ENCODE assay signal across 25 cellular contexts in the genomic region with DNA sequence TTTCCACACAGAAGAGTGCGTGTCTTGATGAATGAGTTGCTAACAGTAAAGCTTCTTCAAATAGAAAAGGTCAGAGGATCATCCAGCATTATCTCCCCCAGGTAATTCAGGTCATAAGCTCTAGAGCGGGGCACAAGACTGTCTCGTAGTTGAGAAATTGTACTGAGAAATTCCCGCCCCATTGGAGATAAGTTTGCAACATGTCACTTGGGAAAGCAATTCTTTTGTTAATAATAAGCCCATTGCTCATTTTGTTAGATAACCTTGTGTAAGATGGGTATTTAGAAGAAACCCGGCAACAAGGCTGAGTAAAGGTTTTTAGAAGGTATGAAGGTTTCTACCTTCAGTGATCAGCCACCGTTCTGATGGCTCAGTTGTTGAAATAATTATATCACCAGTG.
DNase-seq lines count a peak whose midpoint lies in the region; ATAC-seq, FAIRE-seq and TF ChIP-seq lines count a peak whose summit lies in the region.
"Had no signal": no experiment of that assay in that cellular context is flagged by ENCODE, and none has a peak within 500 bp of the region (broad histone marks: within the 10 kb centered on the region; RNA-seq: fewer than 3 reads in every experiment).

No MANE protein-coding gene starts in this region.

- H3K9ac ChIP-seq in liver (ENCODE audit: low read depth in 1 of 2, low read length in 2 of 2): no peak overlapping the region
- no peak overlapping the region for H3K9ac ChIP-seq in HepG2 (ENCODE audit: insufficient read depth, low read depth, low read length)
- H3K9ac ChIP-seq: BLaER1 had no signal

- H3K4me3 ChIP-seq in liver (ENCODE audit: low read depth in 1 of 3, low read length in 3 of 3): no peak overlapping the region
- H3K4me3 ChIP-seq in HepG2 (replicated peaks in 1 of 3; ENCODE audit: insufficient read depth in 1 of 3, low read depth in 2 of 3, low read length in 3 of 3): no peak overlapping the region
- H3K4me3 ChIP-seq: BLaER1, HAP-1 had no signal

- TF ChIP-seq RAD21 in liver (IDR thresholded peaks at IDR 0.05) (no peak), HepG2 (CRISPR knock-in tag; IDR thresholded peaks at IDR 0.05) (no peak)

- no peak for FAIRE-seq in HepG2 (lab: Jason Lieb, UNC)
- FAIRE-seq: A204.1, GM12891, GM18507, H54 had no signal

- no peak for TF ChIP-seq EP300 in HepG2 (IDR thresholded peaks at IDR 0.05; ENCODE audit: low read depth in 2 of 2, low read length in 2 of 2)
- TF ChIP-seq EP300 in HepG2 (CRISPR knock-in tag; IDR thresholded peaks at IDR 0.05; ENCODE audit: borderline replicate concordance): no peak

- H3K9me3 Mint-ChIP-seq in nephron: no peaks in the 10 kb centered on the region
- H3K9me3 Mint-ChIP-seq in type B pancreatic cell: peaks cover 4% of the 10 kb centered on the region
- H3K9me3 Mint-ChIP-seq: CD4-positive, alpha-beta T cell; CD8-positive, alpha-beta memory T cell; HFFc6 had no signal

- H3K4me1 Mint-ChIP-seq in nephron (peaks cover 43% of the 10 kb centered on the region), type B pancreatic cell (ENCODE audit: unreplicated experiment) (peaks cover 8% of the 10 kb centered on the region)
- H3K4me1 Mint-ChIP-seq: B cell; CD8-positive, alpha-beta memory T cell had no signal

- peaks cover 0 to 1% (median 0%) of the 10 kb centered on the region in 4 donors for H3K36me3 ChIP-seq in liver (ENCODE audit: control insufficient read depth in 4 of 4, insufficient read depth in 3 of 4, low read depth in 1 of 4, low read length in 3 of 4)
- H3K36me3 ChIP-seq in HepG2 (replicated peaks in 1 of 2; ENCODE audit: control insufficient read depth in 1 of 2, insufficient read depth in 2 of 2, low read length in 2 of 2): no peaks in the 10 kb centered on the region
- H3K36me3 ChIP-seq: HAP-1 had no signal

- H3K27ac ChIP-seq in liver (ENCODE audit: low read depth in 1 of 2, low read length in 2 of 2): peak overlapping the region; percentile 37 to 43
- no peak overlapping the region for H3K27ac ChIP-seq in HepG2 (ENCODE audit: extremely low read length, insufficient read depth, low read length)
- H3K27ac ChIP-seq: 22Rv1, BLaER1, C4-2B had no signal

- intact Hi-C loops in HepG2 (cut with micrococcal nuclease; ENCODE audit: unreplicated experiment): no loop called here

- no peak overlapping the region for H2AFZ ChIP-seq in HepG2 (ENCODE audit: low read length)

- no peak for TF ChIP-seq POLR2A in HepG2 (IDR thresholded peaks at IDR 0.05; ENCODE audit: insufficient read depth in 1 of 2, low read depth in 2 of 2, low read length in 2 of 2)

- H3K27ac Mint-ChIP-seq in nephron: peak overlapping the region in 2 of 3 experiments; percentile 44 to 65
- H3K27ac Mint-ChIP-seq in type B pancreatic cell: peak overlapping the region; percentile 40
- H3K27ac Mint-ChIP-seq: B cell; CD4-positive, alpha-beta T cell; CD8-positive, alpha-beta memory T cell; HFFc6 had no signal

- H3K9me3 ChIP-seq in liver (ENCODE audit: control insufficient read depth in 4 of 4, low read length in 3 of 4) (no peaks in the 10 kb centered on the region), HepG2 (ENCODE audit: low read length) (no peaks in the 10 kb centered on the region)
- H3K9me3 ChIP-seq: BLaER1, HAP-1 had no signal

- H4K20me1 ChIP-seq in HepG2 (ENCODE audit: insufficient read depth, low read length): no peaks in the 10 kb centered on the region

- CTCF ChIA-PET in HepG2 (lab: Yijun Ruan, JAX; ENCODE audit: low intra/inter-chr PET ratio, low total read pairs): no interaction called here

- no peak overlapping the region for H3K4me3 Mint-ChIP-seq in nephron
- H3K4me3 Mint-ChIP-seq in type B pancreatic cell: no peak overlapping the region
- H3K4me3 Mint-ChIP-seq: B cell; CD4-positive, alpha-beta T cell; CD8-positive, alpha-beta memory T cell; HFFc6 had no signal

- H3K4me1 ChIP-seq in liver (ENCODE audit: control insufficient read depth in 4 of 4, insufficient read depth in 4 of 4, low read length in 3 of 4) (peaks cover 7 to 61% (median 41%) of the 10 kb centered on the region in 4 donors), HepG2 (ENCODE audit: insufficient read depth, low read length) (peaks cover 38% of the 10 kb centered on the region)
- H3K4me1 ChIP-seq: BLaER1, HAP-1 had no signal

- TF ChIP-seq CTCF in liver (IDR thresholded peaks at IDR 0.05; ENCODE audit: low read depth, low read length, missing input control) (no peak), HepG2 (CRISPR knock-in tag; IDR thresholded peaks at IDR 0.05) (no peak), nephron (IDR thresholded peaks at IDR 0.05; ENCODE audit: unreplicated experiment in 3 of 3) (no peak), type B pancreatic cell (conservative IDR thresholded peaks at IDR 0.05) (no peak)

- H3K4me2 ChIP-seq in HepG2 (ENCODE audit: low read depth, low read length): no peak overlapping the region
- H3K4me2 ChIP-seq: BLaER1 had no signal

- no peak for DNase-seq in HepG2 (ENCODE audit: low spot score)
- DNase-seq in kidney tubule cell (ENCODE audit: low spot score): peak; percentile 51
- DNase-seq in type B pancreatic cell (ENCODE audit: extremely low spot score, unreplicated experiment): no peak
- DNase-seq in NCI-H82 treated with DMSO at 0.1 percent for 48 hours (lab: John Stamatoyannopoulos, UW; ENCODE audit: unreplicated experiment): no peak
- no peak for DNase-seq in activated CD4-positive, alpha-beta T cell treated with anti-CD3 and anti-CD28 coated beads, Interleukin-2, amount 50 U/mL, for 1 hour
- DNase-seq in NCI-H526 (lab: John Stamatoyannopoulos, UW): no peak
- DNase-seq: Calu3; CD4-positive, alpha-beta T cell; CD8-positive, alpha-beta memory T cell; DMS53; DMS79 treated with DMSO at 0.1 percent for 48 hours; GF-D8; GOT3; HFFc6 had no signal

- no peaks in the 10 kb centered on the region for H3K79me2 ChIP-seq in HepG2 (ENCODE audit: insufficient read depth, low read length)

- H3K36me3 Mint-ChIP-seq in nephron (ENCODE audit: low read depth): peaks cover 10% of the 10 kb centered on the region
- peaks cover 21% of the 10 kb centered on the region for H3K36me3 Mint-ChIP-seq in type B pancreatic cell

- H3K27me3 ChIP-seq in liver (ENCODE audit: control insufficient read depth in 4 of 4, insufficient read depth in 4 of 4, low read length in 3 of 4) (no peaks in the 10 kb centered on the region), HepG2 (ENCODE audit: control insufficient read depth in 1 of 2, insufficient read depth in 2 of 2, low read length in 2 of 2) (no peaks in the 10 kb centered on the region)
- H3K27me3 ChIP-seq: BLaER1 had no signal

- no peak for ATAC-seq in HepG2

- H3K27me3 Mint-ChIP-seq in nephron (ENCODE audit: low read depth) (no peaks in the 10 kb centered on the region), type B pancreatic cell (no peaks in the 10 kb centered on the region)
- H3K27me3 Mint-ChIP-seq: B cell; CD4-positive, alpha-beta T cell; CD8-positive, alpha-beta memory T cell had no signal

- in situ Hi-C loops in HepG2 (cut with HindIII; ENCODE audit: extremely low pct_ligation_motif_present, low pct_unique_long_range_greater_than_20kb): no loop called here

- POLR2A ChIA-PET in HepG2 (lab: Yijun Ruan, JAX): no interaction called here

- WGBS in liver: 43% methylated on average over 6 of the region's 6 CpGs
- 73% methylated on average over 6 of the region's 6 CpGs for WGBS in HepG2 (ENCODE audit: low lambda C conversion rate)

- BruUV-seq in HepG2 (replicated peaks; lab: Mats Ljungman, UMichigan): no TSS peak

TF ChIP-seq in liver, 16 proteins besides CTCF, POLR2A, EP300 and RAD21 (continues in another document):
- TF ChIP-seq HNF4G (IDR thresholded peaks at IDR 0.05) (no peak), GABPA (IDR thresholded peaks at IDR 0.05 in 1 of 2, conservative IDR thresholded peaks at IDR 0.05 in 1 of 2) (no peak)

TF ChIP-seq in HepG2, 621 proteins besides CTCF, POLR2A, EP300 and RAD21 (continues in another document):
- TF ChIP-seq, protein P1, sequence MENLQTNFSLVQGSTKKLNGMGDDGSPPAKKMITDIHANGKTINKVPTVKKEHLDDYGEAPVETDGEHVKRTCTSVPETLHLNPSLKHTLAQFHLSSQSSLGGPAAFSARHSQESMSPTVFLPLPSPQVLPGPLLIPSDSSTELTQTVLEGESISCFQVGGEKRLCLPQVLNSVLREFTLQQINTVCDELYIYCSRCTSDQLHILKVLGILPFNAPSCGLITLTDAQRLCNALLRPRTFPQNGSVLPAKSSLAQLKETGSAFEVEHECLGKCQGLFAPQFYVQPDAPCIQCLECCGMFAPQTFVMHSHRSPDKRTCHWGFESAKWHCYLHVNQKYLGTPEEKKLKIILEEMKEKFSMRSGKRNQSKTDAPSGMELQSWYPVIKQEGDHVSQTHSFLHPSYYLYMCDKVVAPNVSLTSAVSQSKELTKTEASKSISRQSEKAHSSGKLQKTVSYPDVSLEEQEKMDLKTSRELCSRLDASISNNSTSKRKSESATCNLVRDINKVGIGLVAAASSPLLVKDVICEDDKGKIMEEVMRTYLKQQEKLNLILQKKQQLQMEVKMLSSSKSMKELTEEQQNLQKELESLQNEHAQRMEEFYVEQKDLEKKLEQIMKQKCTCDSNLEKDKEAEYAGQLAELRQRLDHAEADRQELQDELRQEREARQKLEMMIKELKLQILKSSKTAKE (CRISPR knock-in tag; IDR thresholded peaks at IDR 0.05; ENCODE audit: borderline replicate concordance): no peak
- TF ChIP-seq ZNF282 (IDR thresholded peaks at IDR 0.05; ENCODE audit: partially characterized antibody): no peak
- TF ChIP-seq ZNF232 (CRISPR knock-in tag; IDR thresholded peaks at IDR 0.05; ENCODE audit: borderline replicate concordance): no peak
- TF ChIP-seq MZF1 (CRISPR knock-in tag; IDR thresholded peaks at IDR 0.05; ENCODE audit: borderline replicate concordance): no peak
- TF ChIP-seq ZNF383 (CRISPR knock-in tag; IDR thresholded peaks at IDR 0.05; ENCODE audit: borderline replicate concordance): no peak
- TF ChIP-seq, protein P2, sequence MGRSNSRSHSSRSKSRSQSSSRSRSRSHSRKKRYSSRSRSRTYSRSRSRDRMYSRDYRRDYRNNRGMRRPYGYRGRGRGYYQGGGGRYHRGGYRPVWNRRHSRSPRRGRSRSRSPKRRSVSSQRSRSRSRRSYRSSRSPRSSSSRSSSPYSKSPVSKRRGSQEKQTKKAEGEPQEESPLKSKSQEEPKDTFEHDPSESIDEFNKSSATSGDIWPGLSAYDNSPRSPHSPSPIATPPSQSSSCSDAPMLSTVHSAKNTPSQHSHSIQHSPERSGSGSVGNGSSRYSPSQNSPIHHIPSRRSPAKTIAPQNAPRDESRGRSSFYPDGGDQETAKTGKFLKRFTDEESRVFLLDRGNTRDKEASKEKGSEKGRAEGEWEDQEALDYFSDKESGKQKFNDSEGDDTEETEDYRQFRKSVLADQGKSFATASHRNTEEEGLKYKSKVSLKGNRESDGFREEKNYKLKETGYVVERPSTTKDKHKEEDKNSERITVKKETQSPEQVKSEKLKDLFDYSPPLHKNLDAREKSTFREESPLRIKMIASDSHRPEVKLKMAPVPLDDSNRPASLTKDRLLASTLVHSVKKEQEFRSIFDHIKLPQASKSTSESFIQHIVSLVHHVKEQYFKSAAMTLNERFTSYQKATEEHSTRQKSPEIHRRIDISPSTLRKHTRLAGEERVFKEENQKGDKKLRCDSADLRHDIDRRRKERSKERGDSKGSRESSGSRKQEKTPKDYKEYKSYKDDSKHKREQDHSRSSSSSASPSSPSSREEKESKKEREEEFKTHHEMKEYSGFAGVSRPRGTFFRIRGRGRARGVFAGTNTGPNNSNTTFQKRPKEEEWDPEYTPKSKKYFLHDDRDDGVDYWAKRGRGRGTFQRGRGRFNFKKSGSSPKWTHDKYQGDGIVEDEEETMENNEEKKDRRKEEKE (IDR thresholded peaks at IDR 0.05): no peak
